ENCODE assay signal across 7 cellular contexts in the genomic region with DNA sequence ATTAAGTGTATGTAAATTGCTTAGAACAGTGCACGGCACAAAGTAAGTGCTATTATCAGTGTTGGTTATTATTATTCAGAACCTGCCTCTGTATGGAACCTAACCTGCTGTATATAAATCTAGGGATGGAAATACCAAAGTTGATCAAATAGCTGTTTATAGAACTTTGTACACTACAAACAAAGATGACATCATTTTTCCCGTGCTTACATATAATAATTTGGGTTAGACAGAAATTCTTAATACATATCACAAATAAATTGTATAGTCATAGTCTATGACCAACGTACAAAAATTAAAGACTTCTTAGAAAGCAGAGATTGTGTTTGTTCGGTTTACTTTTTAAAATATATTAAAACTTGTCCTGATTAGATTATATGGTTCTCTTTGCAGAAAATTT. TPM values are rescaled to one million over a fixed set of nuclear protein-coding genes. Genes with fewer than 3 reads are reported as not detected.
"Had no signal": no experiment of that assay in that cellular context is flagged by ENCODE, and none has a peak within 500 bp of the region (broad histone marks: within the 10 kb centered on the region; RNA-seq: fewer than 3 reads in every experiment).

No MANE protein-coding gene starts in this region.

RNA-seq across cellular contexts. Expression of gene GYPA, which starts 4.3 kb away (rescaled TPM):
- total RNA-seq: GM23248, GM23338, H1, H4, H7, H9, HFFc6 had no signal
- polyA plus RNA-seq: GM23248, GM23338, H1 had no signal
